In the genomic region with DNA sequence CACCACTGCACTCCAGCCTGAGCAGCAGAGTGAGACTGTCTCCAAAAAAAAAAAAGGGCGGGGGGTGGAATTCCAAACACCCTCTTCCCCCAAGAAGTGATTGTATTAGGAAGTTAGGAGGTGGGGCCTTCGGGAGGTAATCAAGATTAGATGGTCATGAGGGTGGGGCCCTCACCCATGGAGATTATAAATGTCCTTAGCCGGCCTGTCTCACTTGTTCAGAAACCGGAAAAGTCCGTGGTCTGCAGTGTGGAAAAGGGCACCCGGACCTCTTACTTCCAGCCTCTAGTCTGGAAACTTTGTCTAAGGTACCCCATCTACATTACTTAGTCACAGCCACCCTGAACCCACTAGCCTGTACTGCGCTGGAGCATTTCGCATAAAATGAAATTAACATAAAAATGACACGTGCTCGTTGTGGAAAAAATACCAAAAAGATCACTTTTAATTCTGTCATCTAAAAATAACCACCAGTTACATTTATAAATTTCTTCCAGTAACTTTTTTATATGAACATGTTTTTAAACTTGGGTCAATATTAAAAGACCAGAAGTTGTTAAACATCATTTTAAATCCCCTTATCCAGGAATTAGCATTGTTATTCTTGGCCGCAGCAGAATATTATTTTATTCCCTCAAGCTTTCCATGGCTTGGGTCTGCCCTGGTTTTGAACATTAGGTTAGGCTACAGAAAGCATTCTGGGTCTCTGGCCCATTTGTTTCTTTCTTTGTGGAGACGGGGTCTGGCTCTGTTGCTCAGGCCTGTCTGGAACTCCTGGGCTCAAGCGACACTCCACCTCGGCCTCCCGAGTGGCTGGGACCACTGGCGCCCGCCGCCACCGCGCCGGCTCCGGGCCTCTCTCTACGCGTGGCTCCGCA, we compare ENCODE assay signal across 1 cellular context.
TF ChIP-seq lines count a peak whose summit lies in the region.

No MANE protein-coding gene starts in this region.

TF ChIP-seq in IMR-90, 13 proteins besides CTCF, POLR2A, EP300 and RAD21 (continued from another document):
- no peak for TF ChIP-seq RFX5 (IDR thresholded peaks at IDR 0.05; ENCODE audit: low read depth, low read length)
- TF ChIP-seq CEBPB (IDR thresholded peaks at IDR 0.05; ENCODE audit: low read depth, low read length), result no peak
- TF ChIP-seq USF2 (IDR thresholded peaks at IDR 0.05; ENCODE audit: low read depth, low read length), result no peak
- no peak for TF ChIP-seq MAFK (IDR thresholded peaks at IDR 0.05; ENCODE audit: low read depth, low read length)
- TF ChIP-seq CHD1 (IDR thresholded peaks at IDR 0.05; ENCODE audit: low read depth, low read length), result no peak
- TF ChIP-seq MXI1 (IDR thresholded peaks at IDR 0.05; ENCODE audit: borderline replicate concordance, low read depth, low read length), result no peak
- no peak for TF ChIP-seq MAZ (IDR thresholded peaks at IDR 0.05; ENCODE audit: borderline replicate concordance, low read depth, low read length)
- TF ChIP-seq RCOR1 (IDR thresholded peaks at IDR 0.05; ENCODE audit: insufficient replicate concordance, low read length), result no peak
- TF ChIP-seq ELK1 (IDR thresholded peaks at IDR 0.05; ENCODE audit: borderline replicate concordance, low read depth, low read length), result no peak
- TF ChIP-seq FOS (IDR thresholded peaks at IDR 0.05; ENCODE audit: low read depth, low read length), result no peak
- no peak for TF ChIP-seq SMC3 (IDR thresholded peaks at IDR 0.05; ENCODE audit: low read depth, low read length)
- TF ChIP-seq NFE2L2 (IDR thresholded peaks at IDR 0.05; ENCODE audit: low read depth, low read length), result no peak
